ENCODE assay signal across 24 cellular contexts in the genomic region with DNA sequence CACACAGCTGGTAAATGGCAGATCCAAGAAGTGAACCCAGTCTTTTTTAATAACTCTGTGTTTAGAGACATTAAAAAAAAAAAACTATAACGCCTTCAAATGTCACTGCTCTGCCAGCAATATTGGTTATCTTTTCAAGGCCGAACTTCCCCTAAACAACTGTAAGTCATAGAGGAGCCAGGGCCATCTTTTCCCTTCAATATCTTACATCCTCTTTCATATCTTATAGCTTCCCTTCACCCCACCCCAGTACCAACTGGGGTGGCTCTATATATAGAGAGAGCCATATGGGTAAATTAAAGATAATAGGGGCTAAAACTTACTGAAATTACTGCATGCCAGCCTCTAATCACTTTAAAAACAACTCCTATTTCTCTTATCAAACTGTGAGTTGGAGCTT.
"Had no signal": no experiment of that assay in that cellular context is flagged by ENCODE, and none has a peak within 500 bp of the region (broad histone marks: within the 10 kb centered on the region; RNA-seq: fewer than 3 reads in every experiment).

No MANE protein-coding gene starts in this region.

- DNase-seq: activated CD4-positive, alpha-beta memory T cell treated with anti-CD3 and anti-CD28 coated beads for 36 hours; activated CD4-positive, alpha-beta T cell treated with anti-CD3 and anti-CD28 coated beads, Interleukin-2, amount 10 ng/mL, durations not matched to agents 7 days and 5 days; activated CD4-positive, CD25-positive, alpha-beta regulatory T cell; activated CD8-positive, alpha-beta memory T cell treated with anti-CD3 and anti-CD28 coated beads for 24 hours; activated effector memory CD4-positive, alpha-beta T cell treated with anti-CD3 and anti-CD28 coated beads, Interleukin-2, amount 50 U/mL, for 16 hours; activated naive CD4-positive, alpha-beta T cell treated with anti-CD3 and anti-CD28 coated beads for 36 hours; activated T-cell treated with anti-CD3 and anti-CD28 coated beads, Interleukin-2, amount 50 U/mL, for 4 hours; brain microvascular endothelial cell; Kasumi-1; NCI-H1105; NCI-H1436; NCI-H1694 treated with DMSO at 0.1 percent for 48 hours; NCI-H2029 treated with DMSO at 0.1 percent for 48 hours; NCI-H345; NCI-H510A; NCI-H526 treated with DMSO at 0.1 percent for 48 hours; NCI-H82; Peyer's patch; Right ventricle myocardium superior; T-cell had no signal

- H3K4me3 ChIP-seq: cardiac muscle cell, K562, Peyer's patch had no signal

- H3K36me3 ChIP-seq: brain microvascular endothelial cell, cardiac muscle cell, Peyer's patch had no signal

- H3K4me1 ChIP-seq: Peyer's patch had no signal

- H3K9me3 ChIP-seq: Peyer's patch had no signal

- H3K27ac ChIP-seq: brain microvascular endothelial cell, cardiac muscle cell, Peyer's patch, RWPE1, VCaP had no signal

- H3K27me3 ChIP-seq: brain microvascular endothelial cell, Peyer's patch had no signal

- ATAC-seq: activated T-cell treated with anti-CD3 and anti-CD28 coated beads, Interleukin-2, amount 50 U/mL, for 4 hours; K562; T-cell had no signal
